In genomic region chr11:12112150-12112520, GRCh38 we compare ENCODE assay signal across 1 cellular context.
TF ChIP-seq lines count a peak whose summit lies in the region.

No MANE protein-coding gene starts in this region.

TF ChIP-seq in endothelial cell of umbilical vein, 7 proteins besides CTCF, POLR2A, EP300 and RAD21 (continued from another document):
- TF ChIP-seq, protein P1, sequence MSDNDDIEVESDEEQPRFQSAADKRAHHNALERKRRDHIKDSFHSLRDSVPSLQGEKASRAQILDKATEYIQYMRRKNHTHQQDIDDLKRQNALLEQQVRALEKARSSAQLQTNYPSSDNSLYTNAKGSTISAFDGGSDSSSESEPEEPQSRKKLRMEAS (IDR thresholded peaks at IDR 0.05; ENCODE audit: insufficient read depth, insufficient read length), result no peak
